In the genomic region with DNA sequence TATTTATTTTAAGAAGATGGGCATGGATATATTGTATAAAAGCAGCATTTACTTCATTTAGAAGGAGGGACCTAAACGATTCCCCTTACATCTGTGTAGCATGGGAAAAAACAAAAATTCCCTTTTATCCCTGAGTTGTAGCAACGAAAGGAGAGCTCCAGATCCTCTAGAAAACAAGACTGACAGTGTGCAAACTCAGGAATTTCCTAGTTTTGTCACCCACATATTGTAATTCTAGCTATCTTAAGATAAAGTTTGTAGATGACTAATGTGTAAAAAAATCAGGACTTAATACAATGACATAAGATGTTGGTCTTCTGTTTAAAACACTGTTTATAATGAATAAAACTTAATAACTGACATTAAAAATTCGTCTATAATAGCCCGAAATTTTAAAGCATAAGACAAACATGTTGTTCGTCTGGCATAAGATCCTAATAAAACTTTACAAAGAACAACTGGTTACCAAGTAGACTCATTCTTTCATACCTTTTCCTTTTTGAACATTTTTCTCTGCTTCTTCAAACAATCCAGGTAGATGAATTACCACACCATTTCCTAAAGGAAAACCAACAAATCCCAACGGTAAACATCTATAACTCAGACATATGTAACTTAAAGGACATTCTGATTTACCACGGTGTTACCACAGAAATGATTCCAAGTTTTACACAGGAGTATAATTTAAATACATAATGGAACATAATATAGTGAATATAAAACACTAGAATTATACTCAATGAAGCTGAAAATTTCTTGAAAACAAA, we compare ENCODE assay signal across 11 cellular contexts. TPM values are rescaled to one million over a fixed set of nuclear protein-coding genes. Genes with fewer than 3 reads are reported as not detected.
A peak's percentile ranks its signal among the peaks of the same experiment; 100 is the strongest.
DNase-seq lines count a peak whose midpoint lies in the region; ATAC-seq and FAIRE-seq lines count a peak whose summit lies in the region.
"Had no signal": no experiment of that assay in that cellular context is flagged by ENCODE, and none has a peak within 500 bp of the region (broad histone marks: within the 10 kb centered on the region; RNA-seq: fewer than 3 reads in every experiment).

No MANE protein-coding gene starts in this region.

- H3K9me3 Mint-ChIP-seq in activated CD8-positive, alpha-beta memory T cell treated with anti-CD3 and anti-CD28 coated beads, Interleukin-2, amount 10 ng/mL, durations not matched to agents 7 days and 5 days (ENCODE audit: low read depth) = no peaks in the 10 kb centered on the region

- no peaks in the 10 kb centered on the region for H3K27me3 Mint-ChIP-seq in activated CD8-positive, alpha-beta memory T cell treated with anti-CD3 and anti-CD28 coated beads, Interleukin-2, amount 10 ng/mL, durations not matched to agents 7 days and 5 days

- no peak for ATAC-seq in activated CD8-positive, alpha-beta memory T cell treated with anti-CD3 and anti-CD28 coated beads, Interleukin-2, amount 10 ng/mL, durations not matched to agents 7 days and 5 days
- ATAC-seq in HG03432 (IDR thresholded peaks at IDR 0.05; ENCODE audit: unreplicated experiment) = no peak

- peak; percentile 82 for FAIRE-seq in TTC549 (lab: Jason Lieb, UNC)

- H3K4me3 Mint-ChIP-seq in activated CD8-positive, alpha-beta memory T cell treated with anti-CD3 and anti-CD28 coated beads, Interleukin-2, amount 10 ng/mL, durations not matched to agents 7 days and 5 days = no peak overlapping the region

- no peak for DNase-seq in activated CD8-positive, alpha-beta memory T cell treated with anti-CD3 and anti-CD28 coated beads, Interleukin-2, amount 10 ng/mL, durations not matched to agents 7 days and 5 days
- no peak for DNase-seq in activated CD8-positive, alpha-beta memory T cell treated with anti-CD3 and anti-CD28 coated beads, Interleukin-2, amount 50 U/mL, for 48 hours
- no peak for DNase-seq in epithelial cell of prostate (ENCODE audit: low read depth, low spot score)
- peak; percentile 63 for DNase-seq in pulmonary artery endothelial cell (ENCODE audit: low read depth, low spot score)
- DNase-seq in COR-L47 (lab: John Stamatoyannopoulos, UW) = no peak
- no peak for DNase-seq in AG08396 (ENCODE audit: low spot score)
- DNase-seq: NCI-H2081 treated with DMSO at 0.1 percent for 48 hours; NK-92 treated with Interleukin-12 subunit alpha and Interleukin-12 subunit beta, amount 100 ng/mL, for 24 hours; upper lobe of left lung had no signal

- H3K27ac ChIP-seq in epithelial cell of prostate = peak overlapping the region; percentile 72
- H3K27ac ChIP-seq: upper lobe of left lung had no signal

- CTCF ChIA-PET in activated CD8-positive, alpha-beta memory T cell treated with anti-CD3 and anti-CD28 coated beads, Interleukin-2, amount 10 ng/mL, durations not matched to agents 7 days and 5 days (lab: Charles Lee) = no interaction called here

- peak overlapping the region; percentile 58 for H3K27ac Mint-ChIP-seq in activated CD8-positive, alpha-beta memory T cell treated with anti-CD3 and anti-CD28 coated beads, Interleukin-2, amount 10 ng/mL, durations not matched to agents 7 days and 5 days

- H3K4me1 Mint-ChIP-seq in activated CD8-positive, alpha-beta memory T cell treated with anti-CD3 and anti-CD28 coated beads, Interleukin-2, amount 10 ng/mL, durations not matched to agents 7 days and 5 days = peaks cover 16% of the 10 kb centered on the region

- H3K36me3 Mint-ChIP-seq in activated CD8-positive, alpha-beta memory T cell treated with anti-CD3 and anti-CD28 coated beads, Interleukin-2, amount 10 ng/mL, durations not matched to agents 7 days and 5 days = peaks cover 36% of the 10 kb centered on the region

RNA-seq across cellular contexts. Expression of gene ADSS2, which starts 15.2 kb away (rescaled TPM):
- 10 to 100 TPM; 52.0 to 66.7 TPM for total RNA-seq in activated CD8-positive, alpha-beta memory T cell treated with anti-CD3 and anti-CD28 coated beads, Interleukin-2, amount 10 ng/mL, durations not matched to agents 7 days and 5 days
- 83.9 and 111 TPM in 2 replicates for total RNA-seq in pulmonary artery endothelial cell

RNA-seq across cellular contexts. Expression of gene CATSPERE, which starts 24.6 kb away (rescaled TPM):
- total RNA-seq in activated CD8-positive, alpha-beta memory T cell treated with anti-CD3 and anti-CD28 coated beads, Interleukin-2, amount 10 ng/mL, durations not matched to agents 7 days and 5 days = under 1 TPM; 0.30 to 0.44 TPM
- total RNA-seq in pulmonary artery endothelial cell = 0.46 and 0.78 TPM in 2 replicates
